Comparison of ENCODE assay signal across 13 cellular contexts in genomic region chr21:28791595-28792282, GRCh38.
"Had no signal": no experiment of that assay in that cellular context is flagged by ENCODE, and none has a peak within 500 bp of the region (broad histone marks: within the 10 kb centered on the region; RNA-seq: fewer than 3 reads in every experiment).

No MANE protein-coding gene starts in this region.

- ATAC-seq: activated T-helper 17 cell treated with anti-CD3 and anti-CD28 coated beads, Interleukin-2, amount 50 U/mL, for 72 hours; pancreas; WTC11 had no signal

- H3K27me3 Mint-ChIP-seq: activated T-helper 17 cell treated with anti-CD3 and anti-CD28 coated beads, Interleukin-2, amount 50 U/mL, for 72 hours; brain had no signal

- H3K4me3 ChIP-seq: pancreas, tibial nerve had no signal

- H3K9me3 ChIP-seq: pancreas, tibial nerve had no signal

- H3K4me1 ChIP-seq: pancreas had no signal

- H3K27ac Mint-ChIP-seq: activated T-helper 17 cell treated with anti-CD3 and anti-CD28 coated beads, Interleukin-2, amount 50 U/mL, for 72 hours; brain; endodermal cell; mesothelial cell of epicardium; T-helper 2 cell treated with Interferon-gamma antibody and Interleukin-4, amounts not matched to agents 5 μg/mL and 100 μg/mL, for 36 hours; WTC11 had no signal

- H3K36me3 ChIP-seq: pancreas, tibial nerve had no signal

- H3K4me3 Mint-ChIP-seq: activated T-helper 17 cell treated with anti-CD3 and anti-CD28 coated beads, Interleukin-2, amount 50 U/mL, for 72 hours; brain; endodermal cell; mesothelial cell of epicardium; T-helper 2 cell treated with Interferon-gamma antibody and Interleukin-4, amounts not matched to agents 5 μg/mL and 100 μg/mL, for 36 hours; WTC11 had no signal

- H3K36me3 Mint-ChIP-seq: brain, mesothelial cell of epicardium, WTC11 had no signal

- DNase-seq: activated naive CD4-positive, alpha-beta T cell treated with anti-CD3 and anti-CD28 coated beads, Interleukin-2, amount 50 U/mL, for 16 hours; amygdala; endodermal cell; hippocampal formation; kidney glomerular epithelial cell; pancreas; SW 1271 had no signal

- H3K27ac ChIP-seq: pancreas had no signal

- H3K27me3 ChIP-seq: pancreas, tibial nerve had no signal

- H3K9me3 Mint-ChIP-seq: activated T-helper 17 cell treated with anti-CD3 and anti-CD28 coated beads, Interleukin-2, amount 50 U/mL, for 72 hours; brain; endodermal cell; T-helper 2 cell treated with Interferon-gamma antibody and Interleukin-4, amounts not matched to agents 5 μg/mL and 100 μg/mL, for 36 hours had no signal

- H3K4me1 Mint-ChIP-seq: activated T-helper 17 cell treated with anti-CD3 and anti-CD28 coated beads, Interleukin-2, amount 50 U/mL, for 72 hours; brain had no signal
